16 cellular contexts compared by ENCODE assay signal in genomic region chr16:86077243-86077940, GRCh38.
"Had no signal": no experiment of that assay in that cellular context is flagged by ENCODE, and none has a peak within 500 bp of the region (broad histone marks: within the 10 kb centered on the region; RNA-seq: fewer than 3 reads in every experiment).

No MANE protein-coding gene starts in this region.

- H3K27ac ChIP-seq: colonic mucosa, skin epidermis, thoracic aorta had no signal

- H3K36me3 ChIP-seq: colonic mucosa, left lung, prostate gland, thoracic aorta had no signal

- H3K27me3 ChIP-seq: colonic mucosa had no signal

- H3K4me3 ChIP-seq: colonic mucosa, left lung, prostate gland, skin epidermis, thoracic aorta had no signal

- DNase-seq: activated B cell treated with CpG ODN at 0.5 μM for 24 hours; activated CD4-positive, alpha-beta memory T cell treated with anti-CD3 and anti-CD28 coated beads for 36 hours; activated CD4-positive, alpha-beta T cell treated with anti-CD3 and anti-CD28 coated beads for 4 hours; activated naive CD4-positive, alpha-beta T cell; activated naive CD8-positive, alpha-beta T cell treated with anti-CD3 and anti-CD28 coated beads for 36 hours; activated T-cell treated with anti-CD3 and anti-CD28 coated beads for 4 hours; colonic mucosa; naive B cell; stimulated activated CD4-positive, alpha-beta T cell treated with anti-CD3 and anti-CD28 coated beads, Interleukin-15, amount 100 ng/mL, for 24 hours; stimulated activated CD4-positive, alpha-beta T cell treated with anti-CD3 and anti-CD28 coated beads, Interleukin-4, amount 100 ng/mL, for 1 hour had no signal

- H3K9me3 ChIP-seq: colonic mucosa, left lung, prostate gland, thoracic aorta had no signal

- H3K4me1 ChIP-seq: colonic mucosa, prostate gland had no signal

- ATAC-seq: left lung; right cardiac atrium; stimulated activated effector memory CD8-positive, alpha-beta T cell treated with anti-CD3 and anti-CD28 coated beads, Interleukin-12 subunit alpha, Interleukin-12 subunit beta, amount 100 ng/mL, for 72 hours had no signal
